Comparison of ENCODE assay signal across 16 cellular contexts in genomic region chr15:66745530-66746230, GRCh38. TPM values are rescaled to one million over a fixed set of nuclear protein-coding genes. Genes with fewer than 3 reads are reported as not detected.
A peak's percentile ranks its signal among the peaks of the same experiment; 100 is the strongest.
DNase-seq lines count a peak whose midpoint lies in the region; ATAC-seq and TF ChIP-seq lines count a peak whose summit lies in the region.
"Had no signal": no experiment of that assay in that cellular context is flagged by ENCODE, and none has a peak within 500 bp of the region (broad histone marks: within the 10 kb centered on the region; RNA-seq: fewer than 3 reads in every experiment).

No MANE protein-coding gene starts in this region.

- no peak overlapping the region for H2AFZ ChIP-seq in hepatocyte

- H3K36me3 ChIP-seq in NT2/D1 (ENCODE audit: insufficient read depth, insufficient read length, low read length): peaks cover 45% of the 10 kb centered on the region
- H3K36me3 ChIP-seq in hepatocyte (replicated peaks; ENCODE audit: insufficient read depth, low read depth): no peaks in the 10 kb centered on the region
- H3K36me3 ChIP-seq: prostate gland had no signal

- DNase-seq in AG04450 (ENCODE audit: low read depth, low spot score): no peak
- DNase-seq in NT2/D1 (ENCODE audit: low read depth, low spot score): no peak
- DNase-seq in hepatocyte (ENCODE audit: low spot score): no peak
- no peak for DNase-seq in progenitor cell of endocrine pancreas (ENCODE audit: low spot score, unreplicated experiment)
- DNase-seq in midbrain (lab: John Stamatoyannopoulos, UW): no peak
- no peak for DNase-seq in activated CD4-positive, alpha-beta T cell treated with anti-CD3 and anti-CD28 coated beads, Interleukin-2, amount 50 U/mL, for 1 hour
- no peak for DNase-seq in stimulated activated naive B cell treated with anti-CD40 and anti-IgM and Interleukin-4, amounts not matched to agents 10 μg/mL and 1 μg/mL and 100 μg/mL, for 72 hours
- DNase-seq in ecto neural progenitor cell (ENCODE audit: low spot score): no peak
- DNase-seq: activated CD4-positive, alpha-beta memory T cell treated with anti-CD3 and anti-CD28 coated beads for 36 hours; activated naive CD8-positive, alpha-beta T cell treated with anti-CD3 and anti-CD28 coated beads, Interleukin-2, amount 50 U/mL, for 24 hours; activated T-cell treated with anti-CD3 and anti-CD28 coated beads, Interleukin-2, amount 50 U/mL, for 1 hour; NCI-H1436 had no signal

- H3K4me1 ChIP-seq in NT2/D1 (ENCODE audit: insufficient read depth, insufficient read length) (peaks cover 26% of the 10 kb centered on the region), hepatocyte (ENCODE audit: insufficient read depth) (peaks cover 66% of the 10 kb centered on the region)

- H3K9me3 Mint-ChIP-seq in progenitor cell of endocrine pancreas (ENCODE audit: low read depth): no peaks in the 10 kb centered on the region
- H3K9me3 Mint-ChIP-seq in stimulated activated naive B cell treated with anti-CD40 and anti-IgM and Interleukin-4, amounts not matched to agents 10 μg/mL and 1 μg/mL and 100 μg/mL, for 72 hours: no peaks in the 10 kb centered on the region
- H3K9me3 Mint-ChIP-seq: activated CD4-positive, alpha-beta memory T cell treated with anti-CD3 and anti-CD28 coated beads for 36 hours; activated naive CD8-positive, alpha-beta T cell treated with anti-CD3 and anti-CD28 coated beads, Interleukin-2, amount 50 U/mL, for 24 hours; central memory CD8-positive, alpha-beta T cell; stimulated activated memory B cell treated with anti-CD40 and anti-IgM and Interleukin-4, amounts not matched to agents 10 μg/mL and 1 μg/mL and 100 μg/mL, for 72 hours had no signal

- H3K9me2 ChIP-seq in hepatocyte (replicated peaks; ENCODE audit: insufficient read depth): no peaks in the 10 kb centered on the region

- peak overlapping the region; percentile 57 for H3K4me2 ChIP-seq in hepatocyte

- 83% methylated on average over 9 of the region's 9 CpGs for WGBS in hepatocyte (ENCODE audit: low lambda C conversion rate, missing lambda C conversion rate)

- H3K27me3 ChIP-seq in AG04450 (ENCODE audit: control insufficient read depth, insufficient read depth, low read length): no peaks in the 10 kb centered on the region
- H3K27me3 ChIP-seq in NT2/D1 (ENCODE audit: insufficient read depth, insufficient read length): no peaks in the 10 kb centered on the region
- H3K27me3 ChIP-seq in hepatocyte: no peaks in the 10 kb centered on the region

- ATAC-seq in stimulated activated naive B cell treated with anti-CD40 and anti-IgM and Interleukin-4, amounts not matched to agents 10 μg/mL and 1 μg/mL and 100 μg/mL, for 72 hours (replicated peaks): no peak
- ATAC-seq: activated naive CD8-positive, alpha-beta T cell treated with anti-CD3 and anti-CD28 coated beads, Interleukin-2, amount 50 U/mL, for 24 hours; GM12878; stimulated activated memory B cell treated with anti-CD40 and anti-IgM and Interleukin-4, amounts not matched to agents 10 μg/mL and 1 μg/mL and 100 μg/mL, for 72 hours had no signal

- H3K79me2 ChIP-seq in hepatocyte: peaks cover 99% of the 10 kb centered on the region

- POLR2A ChIA-PET in AG04450 (lab: Yijun Ruan, JAX): no interaction called here

- peaks cover 5% of the 10 kb centered on the region for H3K36me3 Mint-ChIP-seq in progenitor cell of endocrine pancreas (ENCODE audit: insufficient read depth)
- no peaks in the 10 kb centered on the region for H3K36me3 Mint-ChIP-seq in stimulated activated naive B cell treated with anti-CD40 and anti-IgM and Interleukin-4, amounts not matched to agents 10 μg/mL and 1 μg/mL and 100 μg/mL, for 72 hours
- H3K36me3 Mint-ChIP-seq: activated CD4-positive, alpha-beta memory T cell treated with anti-CD3 and anti-CD28 coated beads for 36 hours; stimulated activated memory B cell treated with anti-CD40 and anti-IgM and Interleukin-4, amounts not matched to agents 10 μg/mL and 1 μg/mL and 100 μg/mL, for 72 hours had no signal

- CTCF ChIA-PET in AG04450 (lab: Charles Lee): interaction anchor here (0.5 to 0.9 kb wide), 3 partner anchors 17 to 136 kb away, joined by 3 to 6 read pairs (median 4); no protein-coding TSS in a partner anchor

- no peaks in the 10 kb centered on the region; the same call in 1 of the 2 replicates for H3K9me3 ChIP-seq in AG04450 (ENCODE audit: control insufficient read depth, insufficient read depth, low read length)
- no peaks in the 10 kb centered on the region for H3K9me3 ChIP-seq in NT2/D1 (ENCODE audit: insufficient read depth, low read length)
- H3K9me3 ChIP-seq in hepatocyte (ENCODE audit: low read depth): no peaks in the 10 kb centered on the region
- H3K9me3 ChIP-seq: prostate gland had no signal

- peaks cover 79% of the 10 kb centered on the region for H4K20me1 ChIP-seq in hepatocyte (ENCODE audit: insufficient read depth, poor library complexity, severe bottlenecking)

- H3K4me3 Mint-ChIP-seq in progenitor cell of endocrine pancreas (ENCODE audit: low read depth): no peak overlapping the region
- no peak overlapping the region for H3K4me3 Mint-ChIP-seq in stimulated activated naive B cell treated with anti-CD40 and anti-IgM and Interleukin-4, amounts not matched to agents 10 μg/mL and 1 μg/mL and 100 μg/mL, for 72 hours
- H3K4me3 Mint-ChIP-seq: activated CD4-positive, alpha-beta memory T cell treated with anti-CD3 and anti-CD28 coated beads for 36 hours; activated naive CD8-positive, alpha-beta T cell treated with anti-CD3 and anti-CD28 coated beads, Interleukin-2, amount 50 U/mL, for 24 hours; central memory CD8-positive, alpha-beta T cell; stimulated activated memory B cell treated with anti-CD40 and anti-IgM and Interleukin-4, amounts not matched to agents 10 μg/mL and 1 μg/mL and 100 μg/mL, for 72 hours had no signal

- no peaks in the 10 kb centered on the region for H3K27me3 Mint-ChIP-seq in progenitor cell of endocrine pancreas
- peaks cover 11 to 16% of the 10 kb centered on the region in 2 donors for H3K27me3 Mint-ChIP-seq in stimulated activated naive B cell treated with anti-CD40 and anti-IgM and Interleukin-4, amounts not matched to agents 10 μg/mL and 1 μg/mL and 100 μg/mL, for 72 hours
- H3K27me3 Mint-ChIP-seq: activated CD4-positive, alpha-beta memory T cell treated with anti-CD3 and anti-CD28 coated beads for 36 hours; activated naive CD8-positive, alpha-beta T cell treated with anti-CD3 and anti-CD28 coated beads, Interleukin-2, amount 50 U/mL, for 24 hours had no signal

- peaks cover 27% of the 10 kb centered on the region for H3K4me1 Mint-ChIP-seq in progenitor cell of endocrine pancreas (ENCODE audit: low read depth)
- H3K4me1 Mint-ChIP-seq in stimulated activated naive B cell treated with anti-CD40 and anti-IgM and Interleukin-4, amounts not matched to agents 10 μg/mL and 1 μg/mL and 100 μg/mL, for 72 hours: no peaks in the 10 kb centered on the region
- H3K4me1 Mint-ChIP-seq: activated naive CD8-positive, alpha-beta T cell treated with anti-CD3 and anti-CD28 coated beads, Interleukin-2, amount 50 U/mL, for 24 hours; central memory CD8-positive, alpha-beta T cell; stimulated activated memory B cell treated with anti-CD40 and anti-IgM and Interleukin-4, amounts not matched to agents 10 μg/mL and 1 μg/mL and 100 μg/mL, for 72 hours had no signal

- TF ChIP-seq CTCF in AG04450 (IDR thresholded peaks at IDR 0.05; ENCODE audit: low read depth, low read length) (no peak), hepatocyte (IDR thresholded peaks at IDR 0.05; ENCODE audit: poor library complexity) (no peak), progenitor cell of endocrine pancreas (IDR thresholded peaks at IDR 0.05; ENCODE audit: unreplicated experiment) (no peak)

- peak overlapping the region; percentile 17 for H3K9ac ChIP-seq in NT2/D1 (ENCODE audit: insufficient read length, low read depth)

- H3K4me3 ChIP-seq in AG04450 (ENCODE audit: low read depth, low read length) (no peak overlapping the region), NT2/D1 (ENCODE audit: insufficient read length, low read depth) (no peak overlapping the region), hepatocyte (no peak overlapping the region)
- H3K4me3 ChIP-seq: GM12878, prostate gland had no signal

- peak overlapping the region; percentile 80 for H3K27ac Mint-ChIP-seq in progenitor cell of endocrine pancreas
- no peak overlapping the region for H3K27ac Mint-ChIP-seq in stimulated activated naive B cell treated with anti-CD40 and anti-IgM and Interleukin-4, amounts not matched to agents 10 μg/mL and 1 μg/mL and 100 μg/mL, for 72 hours
- H3K27ac Mint-ChIP-seq: activated CD4-positive, alpha-beta memory T cell treated with anti-CD3 and anti-CD28 coated beads for 36 hours; activated naive CD8-positive, alpha-beta T cell treated with anti-CD3 and anti-CD28 coated beads, Interleukin-2, amount 50 U/mL, for 24 hours; stimulated activated memory B cell treated with anti-CD40 and anti-IgM and Interleukin-4, amounts not matched to agents 10 μg/mL and 1 μg/mL and 100 μg/mL, for 72 hours had no signal

- H3K27ac ChIP-seq in AG04450 (ENCODE audit: low read depth, low read length) (peak overlapping the region; percentile 2), hepatocyte (peak overlapping the region; percentile 10)
- H3K27ac ChIP-seq: prostate gland had no signal

RNA-seq across cellular contexts. Expression of gene SMAD6, which starts 43.6 kb away (rescaled TPM):
- 1.8 and 2.2 TPM in 2 replicates for polyA plus RNA-seq in AG04450 (2011; rRNA removed)
- polyA minus RNA-seq in AG04450 (2011; rRNA and poly(A)+ RNA removed): 4.9 and 6.2 TPM in 2 replicates
- 26.4 and 35.4 TPM in 2 replicates for total RNA-seq in hepatocyte
- polyA plus RNA-seq in hepatocyte: 24.2 and 26.6 TPM in 2 replicates
- total RNA-seq in progenitor cell of endocrine pancreas: 35.5 and 38.9 TPM in 2 replicates
